In genomic region chr12:121800694-121801600, GRCh38 we compare ENCODE assay signal across 8 cellular contexts. TPM values are rescaled to one million over a fixed set of nuclear protein-coding genes. Genes with fewer than 3 reads are reported as not detected.
DNase-seq lines count a peak whose midpoint lies in the region; ATAC-seq, FAIRE-seq and TF ChIP-seq lines count a peak whose summit lies in the region.

No MANE protein-coding gene starts in this region.

- peaks cover 14 to 47% (median 26%) of the 10 kb centered on the region in 4 donors for H3K4me1 Mint-ChIP-seq in CD4-positive, alpha-beta memory T cell
- H3K4me1 Mint-ChIP-seq in HFFc6 (ENCODE audit: low read depth) (peaks cover 56% of the 10 kb centered on the region), nephron progenitor cell (peaks cover 52% of the 10 kb centered on the region)
- peaks cover 24% of the 10 kb centered on the region for H3K4me1 Mint-ChIP-seq in activated naive CD4-positive, alpha-beta T cell treated with anti-CD3 and anti-CD28 coated beads for 36 hours (ENCODE audit: low read depth)

- no peaks in the 10 kb centered on the region for H3K27me3 ChIP-seq in CD4-positive, alpha-beta memory T cell (ENCODE audit: insufficient read depth, low read length)
- H3K27me3 ChIP-seq in foreskin keratinocyte (no peaks in the 10 kb centered on the region), uterus (no peaks in the 10 kb centered on the region)

- CTCF ChIA-PET in CD4-positive, alpha-beta memory T cell (lab: Charles Lee; ENCODE audit: partially characterized antibody) = interaction anchor here (1.2 to 16.7 kb wide), 6 partner anchors 5 to 176 kb away, joined by 3 to 918 read pairs (median 284); partner anchors contain the start of genes PSMD9, RHOF and SETD1B
- CTCF ChIA-PET in activated naive CD4-positive, alpha-beta T cell treated with anti-CD3 and anti-CD28 coated beads for 36 hours (lab: Charles Lee) = interaction anchor here (0.6 to 4.3 kb wide), 4 partner anchors 11 to 241 kb away, joined by 3 to 48 read pairs (median 4); partner anchors contain the start of gene PSMD9

- H3K4me3 ChIP-seq in CD4-positive, alpha-beta memory T cell (ENCODE audit: low read length in 2 of 2) = peak overlapping the region; percentile 98
- peak overlapping the region; percentile 79 to 85 for H3K4me3 ChIP-seq in uterus

- peaks cover 26% of the 10 kb centered on the region for H3K4me1 ChIP-seq in CD4-positive, alpha-beta memory T cell (ENCODE audit: insufficient read depth, low read length)
- H3K4me1 ChIP-seq in foreskin keratinocyte (peaks cover 19% of the 10 kb centered on the region), uterus (peaks cover 23 to 30% of the 10 kb centered on the region in 2 donors)

- peak; percentile 37 to 68 for TF ChIP-seq POLR2A in uterus (IDR thresholded peaks at IDR 0.05)

- peak overlapping the region; percentile 91 for H3K27ac ChIP-seq in CD4-positive, alpha-beta memory T cell (ENCODE audit: low read depth, low read length)
- H3K27ac ChIP-seq in foreskin keratinocyte (peak overlapping the region; percentile 95), uterus (peak overlapping the region; percentile 100)

- POLR2A ChIA-PET in CD4-positive, alpha-beta memory T cell (lab: Charles Lee; ENCODE audit: partially characterized antibody) = interaction anchor here (1.0 to 44.6 kb wide), 18 partner anchors 7 to 1432 kb away, joined by 3 to 2727 read pairs (median 10); partner anchors contain the start of genes DIABLO, KDM2B, MORN3 and MPHOSPH9

- no peaks in the 10 kb centered on the region for H3K27me3 Mint-ChIP-seq in CD4-positive, alpha-beta memory T cell
- no peaks in the 10 kb centered on the region; the same call in none of the 2 replicates for H3K27me3 Mint-ChIP-seq in HFFc6 (ENCODE audit: insufficient read depth)
- no peaks in the 10 kb centered on the region for H3K27me3 Mint-ChIP-seq in activated naive CD4-positive, alpha-beta T cell treated with anti-CD3 and anti-CD28 coated beads for 36 hours (ENCODE audit: low read depth)
- no peaks in the 10 kb centered on the region for H3K27me3 Mint-ChIP-seq in nephron progenitor cell (ENCODE audit: low read depth, poor library complexity)

- H3K9me3 ChIP-seq in CD4-positive, alpha-beta memory T cell (ENCODE audit: control insufficient read depth in 1 of 2, low read length in 2 of 2) = no peaks in the 10 kb centered on the region
- no peaks in the 10 kb centered on the region for H3K9me3 ChIP-seq in uterus

- TF ChIP-seq CTCF in HFFc6 (IDR thresholded peaks at IDR 0.05) (no peak), foreskin keratinocyte (conservative IDR thresholded peaks at IDR 0.05) (no peak), nephron progenitor cell (IDR thresholded peaks at IDR 0.05) (no peak), uterus (IDR thresholded peaks at IDR 0.05) (no peak)

- peak overlapping the region; percentile 98 to 99 (median 99) for H3K27ac Mint-ChIP-seq in CD4-positive, alpha-beta memory T cell
- H3K27ac Mint-ChIP-seq in HFFc6 (peak overlapping the region; percentile 95), nephron progenitor cell (peak overlapping the region; percentile 100)
- H3K27ac Mint-ChIP-seq in activated naive CD4-positive, alpha-beta T cell treated with anti-CD3 and anti-CD28 coated beads for 36 hours = peak overlapping the region; percentile 100

- no peak for FAIRE-seq in RCC 7860 (lab: Jason Lieb, UNC)

- peaks cover 0 to 3% (median 0%) of the 10 kb centered on the region in 8 donors for H3K9me3 Mint-ChIP-seq in CD4-positive, alpha-beta memory T cell
- no peaks in the 10 kb centered on the region for H3K9me3 Mint-ChIP-seq in HFFc6
- H3K9me3 Mint-ChIP-seq in activated naive CD4-positive, alpha-beta T cell treated with anti-CD3 and anti-CD28 coated beads for 36 hours = no peaks in the 10 kb centered on the region
- H3K9me3 Mint-ChIP-seq in nephron progenitor cell = no peaks in the 10 kb centered on the region

- ATAC-seq in foreskin keratinocyte (peak; percentile 3), HG02870 (IDR thresholded peaks at IDR 0.05; ENCODE audit: unreplicated experiment) (no peak)

- peaks cover 21% of the 10 kb centered on the region for H3K36me3 ChIP-seq in CD4-positive, alpha-beta memory T cell (ENCODE audit: insufficient read depth, low read length)
- H3K36me3 ChIP-seq in uterus = no peaks in the 10 kb centered on the region

- DNase-seq in CD4-positive, alpha-beta memory T cell = peak; percentile 73 to 78 (median 74)
- DNase-seq in HFFc6 (peak; percentile 77), RCC 7860 (ENCODE audit: low spot score) (peak; percentile 57), foreskin keratinocyte (peak in 1 of 2 donors; percentile 59), nephron progenitor cell (peak; percentile 59), uterus (peak; percentile 75 to 76)
- DNase-seq in activated naive CD4-positive, alpha-beta T cell treated with anti-CD3 and anti-CD28 coated beads for 36 hours = peak; percentile 76

- peak overlapping the region; percentile 92 to 99 (median 98) for H3K4me3 Mint-ChIP-seq in CD4-positive, alpha-beta memory T cell
- H3K4me3 Mint-ChIP-seq in HFFc6 (peak overlapping the region; percentile 94), nephron progenitor cell (peak overlapping the region; percentile 91)
- H3K4me3 Mint-ChIP-seq in activated naive CD4-positive, alpha-beta T cell treated with anti-CD3 and anti-CD28 coated beads for 36 hours = peak overlapping the region; percentile 97

- peaks cover 13 to 48% of the 10 kb centered on the region in 2 donors for H3K36me3 Mint-ChIP-seq in CD4-positive, alpha-beta memory T cell
- H3K36me3 Mint-ChIP-seq in HFFc6 (ENCODE audit: low read depth) = peaks cover 9% of the 10 kb centered on the region
- H3K36me3 Mint-ChIP-seq in activated naive CD4-positive, alpha-beta T cell treated with anti-CD3 and anti-CD28 coated beads for 36 hours (ENCODE audit: low read depth) = peaks cover 24% of the 10 kb centered on the region
- no peaks in the 10 kb centered on the region for H3K36me3 Mint-ChIP-seq in nephron progenitor cell (ENCODE audit: low read depth)

- intact Hi-C loops in CD4-positive, alpha-beta memory T cell (cut with micrococcal nuclease) = no loop called here
- intact Hi-C loops in activated naive CD4-positive, alpha-beta T cell treated with anti-CD3 and anti-CD28 coated beads for 36 hours (cut with micrococcal nuclease) = loop anchor here (1.0 kb wide), 2 partner anchors 87 to 425 kb away; partner anchors contain the start of genes DIABLO and PSMD9
- intact Hi-C loops in uterus (cut with DNase I; ENCODE audit: low total_unique reads) = no loop called here

RNA-seq across cellular contexts. Expression of gene SETD1B, which starts 2.9 kb away (rescaled TPM):
- 10 to 100 TPM; 67.1 to 69.3 TPM for total RNA-seq in CD4-positive, alpha-beta memory T cell
- 1 to 10 TPM in 1 of 2 donors, under 1 TPM in 1; 0.13 to 3.3 TPM for polyA plus RNA-seq in CD4-positive, alpha-beta memory T cell
- total RNA-seq in HFFc6 (2021; fragmentation: NEBNext Ultra II Directional; extraction: Animal tissue kit (Norgen Biotek cat#: 25700)) = 10 to 100 TPM; 18.5 to 22.0 (median 20.9) TPM
- 1 to 10 TPM; 8.2 to 8.3 TPM for total RNA-seq in activated naive CD4-positive, alpha-beta T cell treated with anti-CD3 and anti-CD28 coated beads for 36 hours
- total RNA-seq in foreskin keratinocyte (5.5 and 6.1 TPM in 2 replicates), uterus (10 to 100 TPM in 1 of 4 donors, 1 to 10 TPM in 3; 1.3 to 63.6 (median 5.6) TPM)
- 2.2 and 2.6 TPM in 2 replicates for polyA plus RNA-seq in foreskin keratinocyte

RNA-seq across cellular contexts. Expression of gene RHOF, which starts 7.5 kb away (rescaled TPM):
- total RNA-seq in CD4-positive, alpha-beta memory T cell = 100 to 1,000 TPM; 137 to 138 TPM
- polyA plus RNA-seq in CD4-positive, alpha-beta memory T cell = 100 to 1,000 TPM in 1 of 2 donors, 10 to 100 TPM in 1; 72.6 to 106 TPM
- total RNA-seq in HFFc6 (2021; fragmentation: NEBNext Ultra II Directional; extraction: Animal tissue kit (Norgen Biotek cat#: 25700)) = 1 to 10 TPM; 3.2 to 4.2 (median 3.6) TPM
- total RNA-seq in activated naive CD4-positive, alpha-beta T cell treated with anti-CD3 and anti-CD28 coated beads for 36 hours = 10 to 100 TPM; 64.4 to 67.5 TPM
- 5.0 and 5.5 TPM in 2 replicates for total RNA-seq in foreskin keratinocyte
- polyA plus RNA-seq in foreskin keratinocyte = 4.8 and 6.0 TPM in 2 replicates
- 10 to 100 TPM in 3 of 4 donors, 1 to 10 TPM in 1; 5.1 to 27.6 (median 13.1) TPM for total RNA-seq in uterus

RNA-seq across cellular contexts. Expression of gene HPD, which starts 57.7 kb away (rescaled TPM):
- total RNA-seq in CD4-positive, alpha-beta memory T cell = not detected
- polyA plus RNA-seq in CD4-positive, alpha-beta memory T cell = not detected
- total RNA-seq in HFFc6 (2021; fragmentation: NEBNext Ultra II Directional; extraction: Animal tissue kit (Norgen Biotek cat#: 25700)) = under 1 TPM in 4 of 6 experiments, not detected in 2; 0.14 to 0.25 (median 0.21) TPM
- not detected for total RNA-seq in activated naive CD4-positive, alpha-beta T cell treated with anti-CD3 and anti-CD28 coated beads for 36 hours
- total RNA-seq in foreskin keratinocyte (not detected in 2 replicates), uterus (1 to 10 TPM in 1 of 4 donors, not detected in 3; 1.9 TPM)
- polyA plus RNA-seq in foreskin keratinocyte = not detected in 2 replicates
